16 cellular contexts compared by ENCODE assay signal in the genomic region with DNA sequence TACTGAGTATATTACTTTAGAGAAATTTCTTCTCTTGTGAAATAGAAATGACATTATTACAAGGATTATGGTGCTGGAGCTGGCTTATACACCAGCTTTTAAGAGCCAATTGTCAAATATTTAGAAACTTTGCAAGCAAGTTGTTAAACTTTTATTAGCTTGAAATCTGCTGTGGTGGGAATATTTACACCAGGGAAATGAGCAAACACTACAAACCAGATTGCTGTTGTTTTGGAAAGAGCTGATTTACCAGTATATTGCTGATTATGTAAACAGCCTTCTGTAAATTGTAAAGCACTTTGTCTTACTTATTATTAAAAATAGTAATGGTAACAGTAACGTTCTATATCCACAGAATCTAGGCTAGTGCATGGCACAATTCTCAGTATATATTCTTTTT.
DNase-seq lines count a peak whose midpoint lies in the region; ATAC-seq and TF ChIP-seq lines count a peak whose summit lies in the region.
"Had no signal": no experiment of that assay in that cellular context is flagged by ENCODE, and none has a peak within 500 bp of the region (broad histone marks: within the 10 kb centered on the region; RNA-seq: fewer than 3 reads in every experiment).

No MANE protein-coding gene starts in this region.

- H3K27ac Mint-ChIP-seq in activated naive CD4-positive, alpha-beta T cell treated with anti-CD3 and anti-CD28 coated beads, Interleukin-2, amount 50 U/mL, for 72 hours: no peak overlapping the region
- H3K27ac Mint-ChIP-seq: CD4-positive, CD25-positive, alpha-beta regulatory T cell; CD8-positive, alpha-beta T cell; H9; HFFc6 had no signal

- H3K36me3 Mint-ChIP-seq in activated naive CD4-positive, alpha-beta T cell treated with anti-CD3 and anti-CD28 coated beads, Interleukin-2, amount 50 U/mL, for 72 hours: no peaks in the 10 kb centered on the region
- H3K36me3 Mint-ChIP-seq: CD4-positive, CD25-positive, alpha-beta regulatory T cell; CD8-positive, alpha-beta T cell had no signal

- DNase-seq in LNCaP clone FGC (ENCODE audit: low read depth) (peak; percentile 91), body of pancreas (no peak), germinal center (ENCODE audit: low spot score) (no peak)
- DNase-seq in activated naive CD4-positive, alpha-beta T cell treated with anti-CD3 and anti-CD28 coated beads, Interleukin-2, amount 50 U/mL, for 72 hours (ENCODE audit: low spot score in 2 of 2): no peak
- DNase-seq: C1 segment of cervical spinal cord; Caco-2; CD4-positive, CD25-positive, alpha-beta regulatory T cell; CD8-positive, alpha-beta T cell; DMS153; DND-41; GM23248; H9; HFFc6 had no signal

- ATAC-seq in body of pancreas: no peak
- no peak for ATAC-seq in activated naive CD4-positive, alpha-beta T cell treated with anti-CD3 and anti-CD28 coated beads, Interleukin-2, amount 50 U/mL, for 72 hours
- ATAC-seq: CD8-positive, alpha-beta T cell; HCT116 had no signal

- H3K9me3 ChIP-seq in subcutaneous abdominal adipose tissue (ENCODE audit: control insufficient read depth in 5 of 5, low read length in 5 of 5) (no peaks in the 10 kb centered on the region), body of pancreas (no peaks in the 10 kb centered on the region)

- peak overlapping the region; percentile 9; the same call in 1 of the 2 replicates for H3K27ac ChIP-seq in VCaP
- H3K27ac ChIP-seq in subcutaneous abdominal adipose tissue (ENCODE audit: low read depth, low read length): peak overlapping the region; percentile 75
- peak overlapping the region in 1 of 4 donors; percentile 45 for H3K27ac ChIP-seq in body of pancreas
- H3K27ac ChIP-seq: GM23248 had no signal

- intact Hi-C loops in body of pancreas (cut with DNase I): no loop called here

- H3K36me3 ChIP-seq in subcutaneous abdominal adipose tissue (ENCODE audit: control insufficient read depth in 5 of 5, insufficient read depth in 5 of 5, low read length in 5 of 5) (peaks cover 0 to 8% (median 4%) of the 10 kb centered on the region in 5 donors), body of pancreas (replicated peaks in 1 of 2; ENCODE audit: insufficient read depth in 1 of 2, low read depth in 2 of 2) (peaks cover 0 to 5% of the 10 kb centered on the region in 2 donors)

- no peaks in the 10 kb centered on the region for H3K9me3 Mint-ChIP-seq in activated naive CD4-positive, alpha-beta T cell treated with anti-CD3 and anti-CD28 coated beads, Interleukin-2, amount 50 U/mL, for 72 hours
- H3K9me3 Mint-ChIP-seq: CD8-positive, alpha-beta T cell; H9; HFFc6 had no signal

- WGBS in body of pancreas, 2 donors: 67 to 79% methylated on average over 1 of the region's 1 CpG

- TF ChIP-seq POLR2A in body of pancreas (IDR thresholded peaks at IDR 0.05): no peak

- H3K9ac ChIP-seq in subcutaneous abdominal adipose tissue (ENCODE audit: low read length in 5 of 5): no peak overlapping the region
- H3K9ac ChIP-seq: GM23248 had no signal

- no peak for TF ChIP-seq CTCF in LNCaP clone FGC (IDR thresholded peaks at IDR 0.05; ENCODE audit: control insufficient read depth, extremely low read depth, insufficient read depth)
- no peak for TF ChIP-seq CTCF in VCaP (conservative IDR thresholded peaks at IDR 0.05)
- no peak for TF ChIP-seq CTCF in body of pancreas (IDR thresholded peaks at IDR 0.05)

- H3K4me1 ChIP-seq in subcutaneous abdominal adipose tissue (ENCODE audit: control insufficient read depth in 5 of 5, insufficient read depth in 5 of 5, low read length in 5 of 5): peaks cover 0 to 25% (median 19%) of the 10 kb centered on the region in 5 donors
- H3K4me1 ChIP-seq in body of pancreas: peaks cover 39% of the 10 kb centered on the region
- H3K4me1 ChIP-seq: Caco-2 had no signal

- no peaks in the 10 kb centered on the region for H3K27me3 ChIP-seq in subcutaneous abdominal adipose tissue (ENCODE audit: control insufficient read depth in 5 of 5, insufficient read depth in 4 of 5, low read length in 5 of 5)
- no peaks in the 10 kb centered on the region for H3K27me3 ChIP-seq in body of pancreas

- no peak overlapping the region for H3K4me3 ChIP-seq in LNCaP clone FGC (ENCODE audit: low read depth, low read length)
- H3K4me3 ChIP-seq in subcutaneous abdominal adipose tissue (ENCODE audit: low read depth in 1 of 5, low read length in 5 of 5): no peak overlapping the region
- H3K4me3 ChIP-seq in body of pancreas: no peak overlapping the region
- H3K4me3 ChIP-seq: GM23248 had no signal
